In genomic region chr7:103344453-103345149, GRCh38 we compare ENCODE assay signal across 1 cellular context.
TF ChIP-seq lines count a peak whose summit lies in the region.

A gene with protein sequence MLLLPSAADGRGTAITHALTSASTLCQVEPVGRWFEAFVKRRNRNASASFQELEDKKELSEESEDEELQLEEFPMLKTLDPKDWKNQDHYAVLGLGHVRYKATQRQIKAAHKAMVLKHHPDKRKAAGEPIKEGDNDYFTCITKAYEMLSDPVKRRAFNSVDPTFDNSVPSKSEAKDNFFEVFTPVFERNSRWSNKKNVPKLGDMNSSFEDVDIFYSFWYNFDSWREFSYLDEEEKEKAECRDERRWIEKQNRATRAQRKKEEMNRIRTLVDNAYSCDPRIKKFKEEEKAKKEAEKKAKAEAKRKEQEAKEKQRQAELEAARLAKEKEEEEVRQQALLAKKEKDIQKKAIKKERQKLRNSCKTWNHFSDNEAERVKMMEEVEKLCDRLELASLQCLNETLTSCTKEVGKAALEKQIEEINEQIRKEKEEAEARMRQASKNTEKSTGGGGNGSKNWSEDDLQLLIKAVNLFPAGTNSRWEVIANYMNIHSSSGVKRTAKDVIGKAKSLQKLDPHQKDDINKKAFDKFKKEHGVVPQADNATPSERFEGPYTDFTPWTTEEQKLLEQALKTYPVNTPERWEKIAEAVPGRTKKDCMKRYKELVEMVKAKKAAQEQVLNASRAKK (minus strand): TSS chr7:103344767. CDS start chr7:103344622, 145 bp downstream.

TF ChIP-seq in HepG2, 621 proteins besides CTCF, POLR2A, EP300 and RAD21 (continued from another document and continues in another):
- TF ChIP-seq AHDC1 (CRISPR knock-in tag; IDR thresholded peaks at IDR 0.05; ENCODE audit: borderline replicate concordance) (0 out of 2 replicates have a peak, but pooled peaks have one; percentile 63), DZIP1 (CRISPR knock-in tag; IDR thresholded peaks at IDR 0.05) (no peak), YEATS2 (CRISPR knock-in tag; IDR thresholded peaks at IDR 0.05; ENCODE audit: borderline replicate concordance) (peak; percentile 94), NFATC3 (CRISPR knock-in tag; IDR thresholded peaks at IDR 0.05) (no peak), ZNF567 (CRISPR knock-in tag; IDR thresholded peaks at IDR 0.05; ENCODE audit: borderline replicate concordance) (no peak), ZNF777 (CRISPR knock-in tag; IDR thresholded peaks at IDR 0.05) (peak; percentile 41; the same call in 1 of the 2 replicates), ZNF605 (CRISPR knock-in tag; IDR thresholded peaks at IDR 0.05) (peak; percentile 94; the same call in 1 of the 2 replicates), ZNF142 (CRISPR knock-in tag; IDR thresholded peaks at IDR 0.05) (0 out of 2 replicates have a peak, but pooled peaks have one; percentile 59), HDAC6 (IDR thresholded peaks at IDR 0.05; ENCODE audit: low read depth, low read length) (no peak), GLI4 (CRISPR knock-in tag; IDR thresholded peaks at IDR 0.05; ENCODE audit: borderline replicate concordance) (no peak), ZZZ3 (CRISPR knock-in tag; IDR thresholded peaks at IDR 0.05; ENCODE audit: borderline replicate concordance) (peak; percentile 81; the same call in 1 of the 2 replicates), HOXD1 (CRISPR knock-in tag; IDR thresholded peaks at IDR 0.05) (peak; percentile 86), RBFOX2 (IDR thresholded peaks at IDR 0.05; ENCODE audit: low read depth, low read length) (peak; percentile 88), GTF3A (CRISPR knock-in tag; conservative IDR thresholded peaks at IDR 0.05) (0 out of 2 replicates have a peak, but pooled peaks have one; percentile 48), KAT7 (CRISPR knock-in tag; IDR thresholded peaks at IDR 0.05; ENCODE audit: borderline replicate concordance) (peak; percentile 96), ZSCAN5A (CRISPR knock-in tag; IDR thresholded peaks at IDR 0.05; ENCODE audit: borderline replicate concordance) (peak; percentile 23; the same call in 1 of the 2 replicates), HMG20A (CRISPR knock-in tag; IDR thresholded peaks at IDR 0.05; ENCODE audit: borderline replicate concordance) (no peak; the same call in 1 of the 2 replicates), MLLT10 (CRISPR knock-in tag; IDR thresholded peaks at IDR 0.05) (no peak), CREB3 (CRISPR knock-in tag; IDR thresholded peaks at IDR 0.05) (no peak; the same call in 1 of the 2 replicates), ZNF674 (CRISPR knock-in tag; IDR thresholded peaks at IDR 0.05; ENCODE audit: low read depth) (no peak), RXRB (CRISPR knock-in tag; IDR thresholded peaks at IDR 0.05; ENCODE audit: borderline replicate concordance) (peak; percentile 72), SIN3A (IDR thresholded peaks at IDR 0.05; ENCODE audit: borderline replicate concordance, low read depth, low read length) (peak; percentile 98), KLF15 (CRISPR knock-in tag; IDR thresholded peaks at IDR 0.05; ENCODE audit: borderline replicate concordance) (peak; percentile 83; the same call in 1 of the 2 replicates)
- TF ChIP-seq, protein P1, sequence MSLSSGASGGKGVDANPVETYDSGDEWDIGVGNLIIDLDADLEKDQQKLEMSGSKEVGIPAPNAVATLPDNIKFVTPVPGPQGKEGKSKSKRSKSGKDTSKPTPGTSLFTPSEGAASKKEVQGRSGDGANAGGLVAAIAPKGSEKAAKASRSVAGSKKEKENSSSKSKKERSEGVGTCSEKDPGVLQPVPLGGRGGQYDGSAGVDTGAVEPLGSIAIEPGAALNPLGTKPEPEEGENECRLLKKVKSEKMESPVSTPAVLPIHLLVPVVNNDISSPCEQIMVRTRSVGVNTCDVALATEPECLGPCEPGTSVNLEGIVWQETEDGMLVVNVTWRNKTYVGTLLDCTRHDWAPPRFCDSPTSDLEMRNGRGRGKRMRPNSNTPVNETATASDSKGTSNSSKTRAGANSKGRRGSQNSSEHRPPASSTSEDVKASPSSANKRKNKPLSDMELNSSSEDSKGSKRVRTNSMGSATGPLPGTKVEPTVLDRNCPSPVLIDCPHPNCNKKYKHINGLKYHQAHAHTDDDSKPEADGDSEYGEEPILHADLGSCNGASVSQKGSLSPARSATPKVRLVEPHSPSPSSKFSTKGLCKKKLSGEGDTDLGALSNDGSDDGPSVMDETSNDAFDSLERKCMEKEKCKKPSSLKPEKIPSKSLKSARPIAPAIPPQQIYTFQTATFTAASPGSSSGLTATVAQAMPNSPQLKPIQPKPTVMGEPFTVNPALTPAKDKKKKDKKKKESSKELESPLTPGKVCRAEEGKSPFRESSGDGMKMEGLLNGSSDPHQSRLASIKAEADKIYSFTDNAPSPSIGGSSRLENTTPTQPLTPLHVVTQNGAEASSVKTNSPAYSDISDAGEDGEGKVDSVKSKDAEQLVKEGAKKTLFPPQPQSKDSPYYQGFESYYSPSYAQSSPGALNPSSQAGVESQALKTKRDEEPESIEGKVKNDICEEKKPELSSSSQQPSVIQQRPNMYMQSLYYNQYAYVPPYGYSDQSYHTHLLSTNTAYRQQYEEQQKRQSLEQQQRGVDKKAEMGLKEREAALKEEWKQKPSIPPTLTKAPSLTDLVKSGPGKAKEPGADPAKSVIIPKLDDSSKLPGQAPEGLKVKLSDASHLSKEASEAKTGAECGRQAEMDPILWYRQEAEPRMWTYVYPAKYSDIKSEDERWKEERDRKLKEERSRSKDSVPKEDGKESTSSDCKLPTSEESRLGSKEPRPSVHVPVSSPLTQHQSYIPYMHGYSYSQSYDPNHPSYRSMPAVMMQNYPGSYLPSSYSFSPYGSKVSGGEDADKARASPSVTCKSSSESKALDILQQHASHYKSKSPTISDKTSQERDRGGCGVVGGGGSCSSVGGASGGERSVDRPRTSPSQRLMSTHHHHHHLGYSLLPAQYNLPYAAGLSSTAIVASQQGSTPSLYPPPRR (CRISPR knock-in tag; IDR thresholded peaks at IDR 0.05; ENCODE audit: borderline replicate concordance): peak; percentile 73; the same call in 1 of the 2 replicates
- TF ChIP-seq, protein P2, sequence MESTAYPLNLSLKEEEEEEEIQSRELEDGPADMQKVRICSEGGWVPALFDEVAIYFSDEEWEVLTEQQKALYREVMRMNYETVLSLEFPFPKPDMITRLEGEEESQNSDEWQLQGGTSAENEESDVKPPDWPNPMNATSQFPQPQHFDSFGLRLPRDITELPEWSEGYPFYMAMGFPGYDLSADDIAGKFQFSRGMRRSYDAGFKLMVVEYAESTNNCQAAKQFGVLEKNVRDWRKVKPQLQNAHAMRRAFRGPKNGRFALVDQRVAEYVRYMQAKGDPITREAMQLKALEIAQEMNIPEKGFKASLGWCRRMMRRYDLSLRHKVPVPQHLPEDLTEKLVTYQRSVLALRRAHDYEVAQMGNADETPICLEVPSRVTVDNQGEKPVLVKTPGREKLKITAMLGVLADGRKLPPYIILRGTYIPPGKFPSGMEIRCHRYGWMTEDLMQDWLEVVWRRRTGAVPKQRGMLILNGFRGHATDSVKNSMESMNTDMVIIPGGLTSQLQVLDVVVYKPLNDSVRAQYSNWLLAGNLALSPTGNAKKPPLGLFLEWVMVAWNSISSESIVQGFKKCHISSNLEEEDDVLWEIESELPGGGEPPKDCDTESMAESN (CRISPR knock-in tag; conservative IDR thresholded peaks at IDR 0.05): peak; percentile 82; the same call in 1 of the 2 replicates
